In genomic region chr11:46237248-46238077, GRCh38 we compare ENCODE assay signal across 8 cellular contexts. TPM values are rescaled to one million over a fixed set of nuclear protein-coding genes. Genes with fewer than 3 reads are reported as not detected.
A peak's percentile ranks its signal among the peaks of the same experiment; 100 is the strongest.
DNase-seq lines count a peak whose midpoint lies in the region; ATAC-seq, FAIRE-seq and TF ChIP-seq lines count a peak whose summit lies in the region.

No MANE protein-coding gene starts in this region.

- ATAC-seq in PC-3 (peak; percentile 62), thoracic aorta (ENCODE audit: insufficient number of reproducible peaks, low FRiP score, low read depth) (peak; percentile 43)

- H3K4me3 Mint-ChIP-seq in neural crest cell: peak overlapping the region; percentile 82

- H3K27ac Mint-ChIP-seq in neural crest cell (ENCODE audit: unreplicated experiment): peak overlapping the region; percentile 48

- H3K27ac ChIP-seq in PC-3 (ENCODE audit: low read length): peak overlapping the region; percentile 30
- peak overlapping the region in 1 of 2 donors; percentile 39 for H3K27ac ChIP-seq in thoracic aorta

- peaks cover 3% of the 10 kb centered on the region for H3K9me3 Mint-ChIP-seq in neural crest cell

- no peaks in the 10 kb centered on the region for H3K27me3 ChIP-seq in PC-3 (ENCODE audit: low read length)
- H3K27me3 ChIP-seq in thoracic aorta (replicated peaks; ENCODE audit: insufficient read depth): no peaks in the 10 kb centered on the region

- peak; percentile 75 for TF ChIP-seq POLR2A in H54 (IDR thresholded peaks at IDR 0.05; ENCODE audit: low read depth, low read length)

- H3K4me2 ChIP-seq in PC-3 (ENCODE audit: low read length): peak overlapping the region; percentile 84

- no TSS peak for BruUV-seq in PC-3 (replicated peaks; lab: Mats Ljungman, UMichigan)

- H3K4me1 ChIP-seq in PC-3 (ENCODE audit: insufficient read depth, low read length) (peaks cover 22% of the 10 kb centered on the region), thoracic aorta (ENCODE audit: control insufficient read depth in 1 of 2, low read depth in 2 of 2) (peaks cover 17 to 25% of the 10 kb centered on the region in 2 donors)

- CTCF ChIA-PET in PC-3 (lab: Charles Lee): interaction anchor here (1.2 kb wide), 1 partner anchor 77 kb away, joined by 3 read pairs; no protein-coding TSS in a partner anchor

- peak; percentile 87 for FAIRE-seq in H54 (lab: Jason Lieb, UNC)

- no peaks in the 10 kb centered on the region for H3F3A ChIP-seq in PC-3 (ENCODE audit: low read length, unreplicated experiment)

- peak overlapping the region; percentile 44 for H2AFZ ChIP-seq in PC-3 (ENCODE audit: low read length)

- no peak overlapping the region for H3K9ac ChIP-seq in PC-3 (ENCODE audit: low read length)

- H3K4me3 ChIP-seq in PC-3 (ENCODE audit: low read length) (peak overlapping the region; percentile 66; the same call in 1 of the 2 replicates), thoracic aorta (peak overlapping the region; percentile 73)

- no peaks in the 10 kb centered on the region for H4K20me1 ChIP-seq in PC-3 (ENCODE audit: low read length)

- intact Hi-C loops in PC-3 (cut with micrococcal nuclease): loop anchor here (2.0 to 10.0 kb wide), 4 partner anchors 71 to 273 kb away; no protein-coding TSS in a partner anchor

- POLR2A ChIA-PET in PC-3 (lab: Charles Lee; ENCODE audit: unreplicated experiment): interaction anchor here (0.7 kb wide), 1 partner anchor 113 kb away, joined by 3 read pairs; no protein-coding TSS in a partner anchor

- H3K9me2 ChIP-seq in PC-3 (replicated peaks; ENCODE audit: low read length): no peaks in the 10 kb centered on the region

- H3K27me3 Mint-ChIP-seq in neural crest cell (ENCODE audit: low read depth): peaks cover 69% of the 10 kb centered on the region

- H3K9me3 ChIP-seq in PC-3 (ENCODE audit: low read length) (no peaks in the 10 kb centered on the region), thoracic aorta (no peaks in the 10 kb centered on the region)

- H3K36me3 ChIP-seq in PC-3 (ENCODE audit: low read depth, low read length) (no peaks in the 10 kb centered on the region), thoracic aorta (no peaks in the 10 kb centered on the region)

- H3K36me3 Mint-ChIP-seq in neural crest cell (ENCODE audit: low read depth): no peaks in the 10 kb centered on the region

- H3K79me2 ChIP-seq in PC-3 (ENCODE audit: low read length): no peaks in the 10 kb centered on the region

- peaks cover 42% of the 10 kb centered on the region for H3K4me1 Mint-ChIP-seq in neural crest cell

- TF ChIP-seq CTCF in PC-3 (conservative IDR thresholded peaks at IDR 0.05; ENCODE audit: low read depth, low read length): no peak
- peak; percentile 10 for TF ChIP-seq CTCF in neural crest cell (conservative IDR thresholded peaks at IDR 0.05)
- no peak for TF ChIP-seq CTCF in thoracic aorta (IDR thresholded peaks at IDR 0.05)

- DNase-seq in H54 (ENCODE audit: insufficient read length, low spot score): peak; percentile 93
- peak; percentile 83 for DNase-seq in PC-3
- peak; percentile 30 for DNase-seq in activated T-helper 1 cell treated with Interleukin-2 at 50 U/mL for 16 hours (ENCODE audit: low read depth)
- DNase-seq in fibroblast of peridontal ligament (ENCODE audit: extremely low read depth): peak; percentile 72
- DNase-seq in neural crest cell (ENCODE audit: low read depth, low spot score): peak; percentile 27
- peak; percentile 46 for DNase-seq in thoracic aorta (ENCODE audit: low spot score)
- DNase-seq in GF-D8 (lab: John Stamatoyannopoulos, UW): no peak
- no peak for DNase-seq in NCI-H128 (lab: John Stamatoyannopoulos, UW; ENCODE audit: unreplicated experiment)

RNA-seq across cellular contexts. Expression of gene CREB3L1, which starts 40.0 kb away (rescaled TPM):
- total RNA-seq in PC-3 (2014; rRNA removed): 1.1 and 1.4 TPM in 2 replicates
- total RNA-seq in neural crest cell: 0.71 and 0.75 TPM in 2 replicates
- total RNA-seq in thoracic aorta: 1 to 10 TPM; 3.0 to 7.6 TPM

Comparison
In these comparisons a context has a peak if more than half of its experiments do, and no peak if none do; other contexts are left out.
1. DNase-seq: peak in H54 (single experiment), PC-3 (single experiment), activated T-helper 1 cell treated with Interleukin-2 at 50 U/mL for 16 hours (single experiment), fibroblast of peridontal ligament (single experiment), neural crest cell (single experiment) and thoracic aorta (single experiment); none in GF-D8 (single experiment) and NCI-H128 (single experiment).